8 cellular contexts compared by ENCODE assay signal in the genomic region with DNA sequence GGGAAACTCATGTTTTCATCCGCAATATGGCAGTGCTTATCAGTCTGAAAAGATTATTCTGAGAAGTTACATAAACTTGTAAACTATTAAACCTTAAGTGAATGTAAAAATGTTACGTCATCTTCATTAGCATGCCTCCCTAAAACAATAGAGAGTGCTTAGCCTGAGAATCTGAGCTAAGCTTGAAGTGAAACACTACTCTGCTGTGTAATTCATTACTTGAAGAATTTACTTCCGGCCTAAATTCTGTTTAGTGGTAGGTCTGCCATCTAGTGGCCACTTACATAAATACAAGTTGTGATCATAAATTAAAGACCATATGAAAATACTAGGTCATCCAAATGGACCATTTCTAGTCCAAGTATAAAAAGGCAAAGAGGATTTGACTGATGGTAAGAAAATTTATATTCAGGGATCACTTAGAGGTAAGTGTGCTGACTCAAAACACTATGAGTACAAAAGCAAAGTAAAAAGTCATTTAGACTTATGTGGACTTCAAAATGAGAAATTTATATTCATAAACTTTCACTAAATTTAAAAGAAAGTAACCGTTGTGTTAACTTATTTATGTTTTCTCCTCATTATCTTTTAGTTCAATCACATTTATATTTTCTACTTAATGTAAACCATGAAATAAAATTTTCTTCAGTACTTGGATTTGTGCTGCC.
A peak's percentile ranks its signal among the peaks of the same experiment; 100 is the strongest.
DNase-seq lines count a peak whose midpoint lies in the region; ATAC-seq and TF ChIP-seq lines count a peak whose summit lies in the region.

No MANE protein-coding gene starts in this region.

- H3K4me1 Mint-ChIP-seq in CD4-positive, CD25-positive, alpha-beta regulatory T cell, result peaks cover 0 to 6% (median 3%) of the 10 kb centered on the region in 4 donors

- peaks cover 0 to 1% (median 0%) of the 10 kb centered on the region in 7 donors for H3K9me3 Mint-ChIP-seq in CD4-positive, CD25-positive, alpha-beta regulatory T cell

- H3K36me3 ChIP-seq in CD4-positive, CD25-positive, alpha-beta regulatory T cell (ENCODE audit: control insufficient read depth, insufficient read depth, low read length), result no peaks in the 10 kb centered on the region

- no peaks in the 10 kb centered on the region for H3K36me3 Mint-ChIP-seq in CD4-positive, CD25-positive, alpha-beta regulatory T cell

- DNase-seq in CD4-positive, CD25-positive, alpha-beta regulatory T cell, result peak in 2 of 3 donors; percentile 41 to 69
- DNase-seq in NCI-H1417 treated with DMSO at 0.1 percent for 48 hours (lab: John Stamatoyannopoulos, UW) (peak; percentile 3), germinal center (ENCODE audit: low spot score) (peak; percentile 21), pons (ENCODE audit: low spot score) (peak; percentile 85), GOT3 (lab: John Stamatoyannopoulos, UW) (no peak)

- no peaks in the 10 kb centered on the region for H3K4me1 ChIP-seq in CD4-positive, CD25-positive, alpha-beta regulatory T cell (ENCODE audit: control insufficient read depth, insufficient read depth, low read length, poor library complexity, severe bottlenecking)

- H3K27ac ChIP-seq in CD4-positive, CD25-positive, alpha-beta regulatory T cell (ENCODE audit: insufficient read depth, low read length, poor library complexity, severe bottlenecking), result no peak overlapping the region
- H3K27ac ChIP-seq in VCaP, result no peak overlapping the region

- no peaks in the 10 kb centered on the region for H3K27me3 ChIP-seq in CD4-positive, CD25-positive, alpha-beta regulatory T cell (ENCODE audit: control insufficient read depth, insufficient read depth, low read length)

- no peaks in the 10 kb centered on the region for H3K27me3 Mint-ChIP-seq in CD4-positive, CD25-positive, alpha-beta regulatory T cell

- no peak overlapping the region for H3K27ac Mint-ChIP-seq in CD4-positive, CD25-positive, alpha-beta regulatory T cell

- H3K9me3 ChIP-seq in CD4-positive, CD25-positive, alpha-beta regulatory T cell (ENCODE audit: control insufficient read depth in 2 of 2, low read length in 2 of 2), result no peaks in the 10 kb centered on the region

- no peak overlapping the region for H3K4me3 ChIP-seq in CD4-positive, CD25-positive, alpha-beta regulatory T cell (ENCODE audit: low read depth, low read length)

- TF ChIP-seq CTCF in VCaP (conservative IDR thresholded peaks at IDR 0.05), result peak; percentile 78

- H3K4me3 Mint-ChIP-seq in CD4-positive, CD25-positive, alpha-beta regulatory T cell, result no peak overlapping the region

- peak; percentile 55 to 70 for ATAC-seq in CD4-positive, CD25-positive, alpha-beta regulatory T cell (ENCODE audit: low read depth in 2 of 2)
- ATAC-seq in GM18508 (IDR thresholded peaks at IDR 0.05; ENCODE audit: insufficient read depth, unreplicated experiment) (peak; percentile 92), HG02870 (IDR thresholded peaks at IDR 0.05; ENCODE audit: unreplicated experiment) (peak; percentile 84)
